Comparison of ENCODE assay signal across 9 cellular contexts in genomic region chr6:72740135-72740534, GRCh38.
DNase-seq lines count a peak whose midpoint lies in the region; ATAC-seq and TF ChIP-seq lines count a peak whose summit lies in the region.
"Had no signal": no experiment of that assay in that cellular context is flagged by ENCODE, and none has a peak within 500 bp of the region (broad histone marks: within the 10 kb centered on the region; RNA-seq: fewer than 3 reads in every experiment).

No MANE protein-coding gene starts in this region.

- no peak for DNase-seq in activated CD4-positive, alpha-beta T cell treated with anti-CD3 and anti-CD28 coated beads for 36 hours
- no peak for DNase-seq in activated CD4-positive, alpha-beta T cell treated with anti-CD3 and anti-CD28 coated beads, Interleukin-2, amount 50 U/mL, for 1 hour
- DNase-seq in psoas muscle (no peak), OCI-M1 (lab: John Stamatoyannopoulos, UW) (no peak), mucosa of descending colon (no peak), D341Med (ENCODE audit: low spot score) (no peak)
- DNase-seq: NCI-H146 had no signal

- no peaks in the 10 kb centered on the region for H3K27me3 Mint-ChIP-seq in activated CD4-positive, alpha-beta T cell treated with anti-CD3 and anti-CD28 coated beads for 36 hours

- H3K27ac ChIP-seq in psoas muscle = peak overlapping the region; percentile 81

- TF ChIP-seq CTCF in psoas muscle (IDR thresholded peaks at IDR 0.05) = no peak
- no peak for TF ChIP-seq CTCF in mucosa of descending colon (IDR thresholded peaks at IDR 0.05)

- peaks cover 3% of the 10 kb centered on the region for H3K36me3 Mint-ChIP-seq in activated CD4-positive, alpha-beta T cell treated with anti-CD3 and anti-CD28 coated beads for 36 hours (ENCODE audit: low read depth)

- no peak overlapping the region for H3K27ac Mint-ChIP-seq in activated CD4-positive, alpha-beta T cell treated with anti-CD3 and anti-CD28 coated beads for 36 hours

- H3K4me3 Mint-ChIP-seq in activated CD4-positive, alpha-beta T cell treated with anti-CD3 and anti-CD28 coated beads for 36 hours = no peak overlapping the region

- POLR2A ChIA-PET in activated CD4-positive, alpha-beta T cell treated with anti-CD3 and anti-CD28 coated beads for 36 hours (lab: Charles Lee) = no interaction called here

- H3K4me1 ChIP-seq in psoas muscle (peaks cover 57% of the 10 kb centered on the region), mucosa of descending colon (ENCODE audit: low read depth) (no peaks in the 10 kb centered on the region)

- CTCF ChIA-PET in activated CD4-positive, alpha-beta T cell treated with anti-CD3 and anti-CD28 coated beads for 36 hours (lab: Charles Lee) = interaction anchor here (0.7 kb wide), 1 partner anchor 389 kb away, joined by 3 read pairs; no protein-coding TSS in a partner anchor

- H3K9me3 ChIP-seq in psoas muscle (no peaks in the 10 kb centered on the region), mucosa of descending colon (no peaks in the 10 kb centered on the region)

- H3K36me3 ChIP-seq in psoas muscle (ENCODE audit: insufficient read depth in 1 of 2, low read depth in 1 of 2) (no peaks in the 10 kb centered on the region), mucosa of descending colon (ENCODE audit: low read depth) (no peaks in the 10 kb centered on the region)

- 79 to 81% (median 80%) methylated on average over 2 of the region's 2 CpGs for WGBS in psoas muscle, 3 donors

- H3K9me3 Mint-ChIP-seq in activated CD4-positive, alpha-beta T cell treated with anti-CD3 and anti-CD28 coated beads for 36 hours (ENCODE audit: low read depth) = no peaks in the 10 kb centered on the region

- ATAC-seq in activated CD4-positive, alpha-beta T cell treated with anti-CD3 and anti-CD28 coated beads for 36 hours = peak; percentile 36
- ATAC-seq in GM21576 (IDR thresholded peaks at IDR 0.05; ENCODE audit: unreplicated experiment) (peak; percentile 80), HG03378 (IDR thresholded peaks at IDR 0.05; ENCODE audit: unreplicated experiment) (peak; percentile 87), psoas muscle (peak in 1 of 4 donors; percentile 23), mucosa of descending colon (no peak)

- no peak overlapping the region for H3K4me3 ChIP-seq in psoas muscle
- H3K4me3 ChIP-seq in mucosa of descending colon = no peak overlapping the region

- H3K4me1 Mint-ChIP-seq in activated CD4-positive, alpha-beta T cell treated with anti-CD3 and anti-CD28 coated beads for 36 hours = peaks cover 28% of the 10 kb centered on the region

- intact Hi-C loops in activated CD4-positive, alpha-beta T cell treated with anti-CD3 and anti-CD28 coated beads for 36 hours (cut with DNase I, micrococcal nuclease) = loop anchor here in 1 of 2 experiments (10.0 kb wide), 1 partner anchor 115 kb away; the partner anchor contains the start of gene KCNQ5
- intact Hi-C loops in psoas muscle (cut with DNase I) = loop anchor here in 1 of 2 donors (10.0 kb wide), 1 partner anchor 115 kb away; the partner anchor contains the start of gene KCNQ5
- intact Hi-C loops in mucosa of descending colon (cut with DNase I, micrococcal nuclease) = no loop called here

- H3K27me3 ChIP-seq in psoas muscle (ENCODE audit: insufficient read depth in 3 of 3, low read length in 2 of 3) = no peaks in the 10 kb centered on the region
